Comparison of ENCODE assay signal across 2 cellular contexts in genomic region chr12:114063435-114063834, GRCh38.
TF ChIP-seq lines count a peak whose summit lies in the region.

No MANE protein-coding gene starts in this region.

TF ChIP-seq in GM23338, 12 proteins besides CTCF, POLR2A, EP300 and RAD21 (continued from another document):
- TF ChIP-seq ZNF462 (CRISPR knock-in tag; IDR thresholded peaks at IDR 0.05): no peak
- no peak for TF ChIP-seq ZNF331 (CRISPR knock-in tag; IDR thresholded peaks at IDR 0.05; ENCODE audit: low read depth)
- TF ChIP-seq EZH2phosphoT487 (IDR thresholded peaks at IDR 0.05; ENCODE audit: unreplicated experiment): no peak
- no peak for TF ChIP-seq REST (IDR thresholded peaks at IDR 0.05; ENCODE audit: unreplicated experiment)
- no peak for TF ChIP-seq JUNB (IDR thresholded peaks at IDR 0.05; ENCODE audit: unreplicated experiment)
- TF ChIP-seq STAT1 (IDR thresholded peaks at IDR 0.05; ENCODE audit: unreplicated experiment): no peak
- no peak for TF ChIP-seq ETS1 (IDR thresholded peaks at IDR 0.05)
- no peak for TF ChIP-seq CREB1 (CRISPR knock-in tag; IDR thresholded peaks at IDR 0.05; ENCODE audit: low read depth)

TF ChIP-seq in WTC11, 78 proteins besides CTCF, POLR2A, EP300 and RAD21 (continued from another document):
- TF ChIP-seq E2F4 (CRISPR knock-in tag; IDR thresholded peaks at IDR 0.05; ENCODE audit: borderline replicate concordance, low read depth): no peak
- no peak for TF ChIP-seq HMGXB4 (CRISPR knock-in tag; IDR thresholded peaks at IDR 0.05)
- no peak for TF ChIP-seq AR (CRISPR knock-in tag; IDR thresholded peaks at IDR 0.05)
- TF ChIP-seq NR1H2 (CRISPR knock-in tag; IDR thresholded peaks at IDR 0.05): no peak
- TF ChIP-seq SMAD3 (CRISPR knock-in tag; IDR thresholded peaks at IDR 0.05; ENCODE audit: borderline replicate concordance): no peak
- no peak for TF ChIP-seq IRF2 (CRISPR knock-in tag; IDR thresholded peaks at IDR 0.05; ENCODE audit: borderline replicate concordance, low read depth)
- no peak for TF ChIP-seq ATF1 (CRISPR knock-in tag; IDR thresholded peaks at IDR 0.05)
- TF ChIP-seq MAX (CRISPR knock-in tag; IDR thresholded peaks at IDR 0.05): no peak
- TF ChIP-seq TEAD4 (CRISPR knock-in tag; IDR thresholded peaks at IDR 0.05): no peak
- TF ChIP-seq ZNF138 (CRISPR knock-in tag; conservative IDR thresholded peaks at IDR 0.05): no peak
- TF ChIP-seq E2F1 (CRISPR knock-in tag; IDR thresholded peaks at IDR 0.05): no peak
- no peak for TF ChIP-seq GTF2I (CRISPR knock-in tag; conservative IDR thresholded peaks at IDR 0.05)
- TF ChIP-seq JAZF1 (CRISPR knock-in tag; IDR thresholded peaks at IDR 0.05): no peak
- TF ChIP-seq NFE2L1 (CRISPR knock-in tag; IDR thresholded peaks at IDR 0.05): no peak
- no peak for TF ChIP-seq ZBTB43 (CRISPR knock-in tag; IDR thresholded peaks at IDR 0.05)
- TF ChIP-seq MYBL2 (CRISPR knock-in tag; IDR thresholded peaks at IDR 0.05): no peak
- TF ChIP-seq ESRRA (CRISPR knock-in tag; IDR thresholded peaks at IDR 0.05; ENCODE audit: borderline replicate concordance): no peak
- no peak for TF ChIP-seq ZMAT4 (CRISPR knock-in tag; IDR thresholded peaks at IDR 0.05)
- TF ChIP-seq FOXJ3 (CRISPR knock-in tag; IDR thresholded peaks at IDR 0.05; ENCODE audit: borderline replicate concordance): no peak
